Comparison of ENCODE assay signal across 18 cellular contexts in genomic region chr19:23800868-23801267, GRCh38. TPM values are rescaled to one million over a fixed set of nuclear protein-coding genes. Genes with fewer than 3 reads are reported as not detected.
DNase-seq lines count a peak whose midpoint lies in the region; ATAC-seq lines count a peak whose summit lies in the region.
"Had no signal": no experiment of that assay in that cellular context is flagged by ENCODE, and none has a peak within 500 bp of the region (broad histone marks: within the 10 kb centered on the region; RNA-seq: fewer than 3 reads in every experiment).

No MANE protein-coding gene starts in this region.

- H3K27ac Mint-ChIP-seq in activated naive CD8-positive, alpha-beta T cell, result peak overlapping the region; percentile 68
- H3K27ac Mint-ChIP-seq in activated naive CD8-positive, alpha-beta T cell treated with anti-CD3 and anti-CD28 coated beads for 36 hours, result no peak overlapping the region
- peak overlapping the region; percentile 52 to 94 (median 86) for H3K27ac Mint-ChIP-seq in CD8-positive, alpha-beta memory T cell
- H3K27ac Mint-ChIP-seq in T-cell, result peak overlapping the region; percentile 84 to 88
- no peak overlapping the region for H3K27ac Mint-ChIP-seq in stimulated activated naive B cell treated with anti-CD40 and anti-IgM and Interleukin-4, amounts not matched to agents 10 μg/mL and 1 μg/mL and 100 μg/mL, for 72 hours

- no peaks in the 10 kb centered on the region for H3K27me3 ChIP-seq in CD8-positive, alpha-beta memory T cell (ENCODE audit: insufficient read depth, low read length, poor library complexity, severe bottlenecking)
- H3K27me3 ChIP-seq: BE2C, SJCRH30 had no signal

- no peak for DNase-seq in activated naive CD8-positive, alpha-beta T cell treated with anti-CD3 and anti-CD28 coated beads for 36 hours
- DNase-seq in CD8-positive, alpha-beta memory T cell, result no peak
- no peak for DNase-seq in T-cell
- DNase-seq in stimulated activated naive B cell treated with anti-CD40 and anti-IgM and Interleukin-4, amounts not matched to agents 10 μg/mL and 1 μg/mL and 100 μg/mL, for 72 hours, result no peak
- DNase-seq: ACHN, BE2C, Caco-2, IMR-90, MV-4-11, NCI-H1417 treated with DMSO at 0.1 percent for 48 hours, NCI-H2029, NCI-H2171 treated with DMSO at 0.1 percent for 48 hours, SJCRH30 had no signal

- H3K4me3 Mint-ChIP-seq in activated naive CD8-positive, alpha-beta T cell, result no peak overlapping the region
- no peak overlapping the region for H3K4me3 Mint-ChIP-seq in activated naive CD8-positive, alpha-beta T cell treated with anti-CD3 and anti-CD28 coated beads for 36 hours
- peak overlapping the region in 6 of 7 donors; percentile 33 to 89 (median 58) for H3K4me3 Mint-ChIP-seq in CD8-positive, alpha-beta memory T cell
- peak overlapping the region in 1 of 3 donors; percentile 72 for H3K4me3 Mint-ChIP-seq in T-cell
- no peak overlapping the region for H3K4me3 Mint-ChIP-seq in stimulated activated naive B cell treated with anti-CD40 and anti-IgM and Interleukin-4, amounts not matched to agents 10 μg/mL and 1 μg/mL and 100 μg/mL, for 72 hours

- H3K27me3 Mint-ChIP-seq in activated naive CD8-positive, alpha-beta T cell, result no peaks in the 10 kb centered on the region
- no peaks in the 10 kb centered on the region for H3K27me3 Mint-ChIP-seq in activated naive CD8-positive, alpha-beta T cell treated with anti-CD3 and anti-CD28 coated beads for 36 hours
- no peaks in the 10 kb centered on the region for H3K27me3 Mint-ChIP-seq in CD8-positive, alpha-beta memory T cell
- no peaks in the 10 kb centered on the region for H3K27me3 Mint-ChIP-seq in T-cell
- H3K27me3 Mint-ChIP-seq in stimulated activated naive B cell treated with anti-CD40 and anti-IgM and Interleukin-4, amounts not matched to agents 10 μg/mL and 1 μg/mL and 100 μg/mL, for 72 hours, result no peaks in the 10 kb centered on the region

- peaks cover 8% of the 10 kb centered on the region for H3K36me3 Mint-ChIP-seq in activated naive CD8-positive, alpha-beta T cell
- peaks cover 30% of the 10 kb centered on the region for H3K36me3 Mint-ChIP-seq in activated naive CD8-positive, alpha-beta T cell treated with anti-CD3 and anti-CD28 coated beads for 36 hours
- peaks cover 2 to 14% (median 4%) of the 10 kb centered on the region in 3 donors for H3K36me3 Mint-ChIP-seq in CD8-positive, alpha-beta memory T cell
- peaks cover 4% of the 10 kb centered on the region for H3K36me3 Mint-ChIP-seq in T-cell
- peaks cover 0 to 7% of the 10 kb centered on the region in 2 donors for H3K36me3 Mint-ChIP-seq in stimulated activated naive B cell treated with anti-CD40 and anti-IgM and Interleukin-4, amounts not matched to agents 10 μg/mL and 1 μg/mL and 100 μg/mL, for 72 hours

- H3K27ac ChIP-seq in CD8-positive, alpha-beta memory T cell (ENCODE audit: low read depth, low read length), result no peak overlapping the region
- H3K27ac ChIP-seq: RWPE1, SJCRH30 had no signal

- H3K9me3 ChIP-seq in CD8-positive, alpha-beta memory T cell (ENCODE audit: low read length), result no peaks in the 10 kb centered on the region
- H3K9me3 ChIP-seq: BE2C, Caco-2, HAP-1, SJCRH30 had no signal

- POLR2A ChIA-PET in CD8-positive, alpha-beta memory T cell (lab: Charles Lee), result no interaction called here
- POLR2A ChIA-PET in T-cell (lab: Charles Lee), result interaction anchor here (0.6 to 1.3 kb wide), 3 partner anchors 14 to 42 kb away, joined by 3 to 6 read pairs (median 4); partner anchors contain the start of gene ZNF681 (in 1 of the 2)

- CTCF ChIA-PET in CD8-positive, alpha-beta memory T cell (lab: Charles Lee), result interaction anchor here (1.2 kb wide), 1 partner anchor 17 kb away, joined by 4 read pairs; no protein-coding TSS in a partner anchor
- CTCF ChIA-PET in T-cell (lab: Charles Lee), result interaction anchor here in 1 of 2 donors (1.7 kb wide), 1 partner anchor 18 kb away, joined by 5 read pairs; no protein-coding TSS in a partner anchor

- H3K4me1 ChIP-seq in CD8-positive, alpha-beta memory T cell (ENCODE audit: insufficient read depth, low read length), result peaks cover 18% of the 10 kb centered on the region
- H3K4me1 ChIP-seq: BE2C, Caco-2, HAP-1, SJCRH30 had no signal

- no peaks in the 10 kb centered on the region for H3K9me3 Mint-ChIP-seq in activated naive CD8-positive, alpha-beta T cell (ENCODE audit: low read depth)
- H3K9me3 Mint-ChIP-seq in activated naive CD8-positive, alpha-beta T cell treated with anti-CD3 and anti-CD28 coated beads for 36 hours, result peaks cover 11% of the 10 kb centered on the region
- peaks cover 0 to 12% (median 9%) of the 10 kb centered on the region in 5 donors for H3K9me3 Mint-ChIP-seq in CD8-positive, alpha-beta memory T cell
- H3K9me3 Mint-ChIP-seq in T-cell, result peaks cover 0 to 10% (median 6%) of the 10 kb centered on the region in 3 donors
- H3K9me3 Mint-ChIP-seq in stimulated activated naive B cell treated with anti-CD40 and anti-IgM and Interleukin-4, amounts not matched to agents 10 μg/mL and 1 μg/mL and 100 μg/mL, for 72 hours, result peaks cover 0 to 2% of the 10 kb centered on the region in 2 donors

- H3K4me1 Mint-ChIP-seq in activated naive CD8-positive, alpha-beta T cell (ENCODE audit: low read depth), result peaks cover 30% of the 10 kb centered on the region
- peaks cover 25% of the 10 kb centered on the region for H3K4me1 Mint-ChIP-seq in activated naive CD8-positive, alpha-beta T cell treated with anti-CD3 and anti-CD28 coated beads for 36 hours
- peaks cover 33 to 43% (median 42%) of the 10 kb centered on the region in 3 donors for H3K4me1 Mint-ChIP-seq in CD8-positive, alpha-beta memory T cell
- peaks cover 31 to 39% (median 39%) of the 10 kb centered on the region in 3 donors for H3K4me1 Mint-ChIP-seq in T-cell
- peaks cover 10 to 31% of the 10 kb centered on the region in 2 donors for H3K4me1 Mint-ChIP-seq in stimulated activated naive B cell treated with anti-CD40 and anti-IgM and Interleukin-4, amounts not matched to agents 10 μg/mL and 1 μg/mL and 100 μg/mL, for 72 hours

- no peaks in the 10 kb centered on the region for H3K36me3 ChIP-seq in CD8-positive, alpha-beta memory T cell (ENCODE audit: insufficient read depth, low read length)
- H3K36me3 ChIP-seq: BE2C, HAP-1 had no signal

- ATAC-seq in T-cell (replicated peaks in 1 of 4) (no peak), GM18498 (IDR thresholded peaks at IDR 0.05; ENCODE audit: unreplicated experiment) (no peak), HG03139 (IDR thresholded peaks at IDR 0.05; ENCODE audit: unreplicated experiment) (no peak)
- ATAC-seq in stimulated activated naive B cell treated with anti-CD40 and anti-IgM and Interleukin-4, amounts not matched to agents 10 μg/mL and 1 μg/mL and 100 μg/mL, for 72 hours (replicated peaks), result peak; percentile 57 to 74

- H3K4me3 ChIP-seq in CD8-positive, alpha-beta memory T cell (ENCODE audit: low read length), result no peak overlapping the region
- H3K4me3 ChIP-seq: HAP-1, SJCRH30 had no signal

RNA-seq across cellular contexts. Expression of gene ZNF681, which starts 42.2 kb away (rescaled TPM):
- total RNA-seq in activated naive CD8-positive, alpha-beta T cell treated with anti-CD3 and anti-CD28 coated beads for 36 hours, result 1 to 10 TPM; 5.0 to 5.8 TPM
- 1 to 10 TPM; 4.6 to 4.9 TPM for total RNA-seq in CD8-positive, alpha-beta memory T cell
- 1.6 TPM for polyA plus RNA-seq in CD8-positive, alpha-beta memory T cell
- total RNA-seq in T-cell, result 1 to 10 TPM; 2.4 to 6.7 (median 5.5) TPM

Comparison
In these comparisons a context has a peak if more than half of its experiments do, and no peak if none do; other contexts are left out.
1. H3K27ac Mint-ChIP-seq: peak in activated naive CD8-positive, alpha-beta T cell (single experiment), CD8-positive, alpha-beta memory T cell (8 of 8) and T-cell (2 of 2); none in activated naive CD8-positive, alpha-beta T cell treated with anti-CD3 and anti-CD28 coated beads for 36 hours (single experiment) and stimulated activated naive B cell treated with anti-CD40 and anti-IgM and Interleukin-4, amounts not matched to agents 10 μg/mL and 1 μg/mL and 100 μg/mL, for 72 hours (single experiment).
2. H3K4me3 Mint-ChIP-seq: peak in CD8-positive, alpha-beta memory T cell (6 of 7); none in activated naive CD8-positive, alpha-beta T cell (single experiment), activated naive CD8-positive, alpha-beta T cell treated with anti-CD3 and anti-CD28 coated beads for 36 hours (single experiment) and stimulated activated naive B cell treated with anti-CD40 and anti-IgM and Interleukin-4, amounts not matched to agents 10 μg/mL and 1 μg/mL and 100 μg/mL, for 72 hours (0 of 2).
3. ATAC-seq: peak in stimulated activated naive B cell treated with anti-CD40 and anti-IgM and Interleukin-4, amounts not matched to agents 10 μg/mL and 1 μg/mL and 100 μg/mL, for 72 hours (2 of 2); none in T-cell (0 of 4), GM18498 (single experiment) and HG03139 (single experiment).